ENCODE assay signal across 8 cellular contexts in genomic region chr1:47710075-47711071, GRCh38.
A peak's percentile ranks its signal among the peaks of the same experiment; 100 is the strongest.
DNase-seq lines count a peak whose midpoint lies in the region; ATAC-seq and TF ChIP-seq lines count a peak whose summit lies in the region.

No MANE protein-coding gene starts in this region.

- H3K36me3 ChIP-seq in gastroesophageal sphincter (no peaks in the 10 kb centered on the region), neuronal stem cell (replicated peaks in 1 of 2; ENCODE audit: control insufficient read depth in 2 of 2, insufficient read depth in 2 of 2, low read length in 2 of 2) (no peaks in the 10 kb centered on the region)

- DNase-seq in NCI-H1092 treated with DMSO at 0.1 percent for 48 hours (lab: John Stamatoyannopoulos, UW) (peak; percentile 31), NCI-H1092 (lab: John Stamatoyannopoulos, UW) (no peak), RPMI7951 (ENCODE audit: low read depth) (peak; percentile 41), neuronal stem cell (ENCODE audit: low spot score) (peak; percentile 80), superior temporal gyrus (ENCODE audit: extremely low spot score) (peak; percentile 65)
- peak; percentile 75 for DNase-seq in activated naive CD4-positive, alpha-beta T cell treated with Interleukin-2 at 50 U/mL for 16 hours

- no peak overlapping the region for H3K4ac ChIP-seq in neuronal stem cell (ENCODE audit: low read length)

- no peak overlapping the region for H3K14ac ChIP-seq in neuronal stem cell (ENCODE audit: low read length)

- H3K4me1 ChIP-seq in gastroesophageal sphincter (peaks cover 0 to 32% (median 16%) of the 10 kb centered on the region in 3 donors), neuronal stem cell (ENCODE audit: control insufficient read depth in 2 of 2, insufficient read depth in 1 of 2, low read depth in 1 of 2, low read length in 2 of 2) (peaks cover 2 to 15% of the 10 kb centered on the region in 2 donors)

- WGBS in gastroesophageal sphincter (ENCODE audit: low coverage in 1 of 2), 2 donors = 5 to 7% methylated on average over 4 to 9 of the region's 59 CpGs
- no CpG with 5 or more reads among the region's 59 CpGs for WGBS in neuronal stem cell (ENCODE audit: extremely low coverage in 2 of 2, insufficient read length in 2 of 2, insufficient replicate concordance in 1 of 2), 2 donors

- no peak for TF ChIP-seq EP300 in gastroesophageal sphincter (IDR thresholded peaks at IDR 0.05)

- H3K27ac ChIP-seq in gastroesophageal sphincter (peak overlapping the region in 1 of 4 donors; percentile 33), neuronal stem cell (replicated peaks; ENCODE audit: low read length) (no peak overlapping the region)

- H4K8ac ChIP-seq in neuronal stem cell (ENCODE audit: low read depth, low read length) = no peak overlapping the region

- H3K18ac ChIP-seq in neuronal stem cell (ENCODE audit: low read length) = peak overlapping the region; percentile 81

- H3K79me1 ChIP-seq in neuronal stem cell (ENCODE audit: low read depth, low read length) = no peaks in the 10 kb centered on the region

- H2AFZ ChIP-seq in neuronal stem cell (ENCODE audit: low read length) = peak overlapping the region; percentile 79

- no peak overlapping the region for H4K91ac ChIP-seq in neuronal stem cell (ENCODE audit: low read depth, low read length, poor library complexity)

- H2BK5ac ChIP-seq in neuronal stem cell (ENCODE audit: low read length) = peak overlapping the region; percentile 9

- no peak overlapping the region for H2BK120ac ChIP-seq in neuronal stem cell (ENCODE audit: low read depth, low read length)

- H3K9ac ChIP-seq in neuronal stem cell (ENCODE audit: low read depth, low read length, poor library complexity) = peak overlapping the region; percentile 54

- peak overlapping the region; percentile 47 for H3K23ac ChIP-seq in neuronal stem cell (ENCODE audit: low read depth, low read length, poor library complexity)

- H3K4me3 ChIP-seq in gastroesophageal sphincter (peak overlapping the region; percentile 3 to 50), neuronal stem cell (ENCODE audit: low read length in 2 of 2) (peak overlapping the region in 1 of 2 donors; percentile 74)

- peak; percentile 88 to 100 (median 98) for TF ChIP-seq CTCF in gastroesophageal sphincter (IDR thresholded peaks at IDR 0.05)

- H3K4me2 ChIP-seq in neuronal stem cell (ENCODE audit: insufficient read depth, low read length, poor library complexity, severe bottlenecking) = peak overlapping the region; percentile 94

- H3K9me3 ChIP-seq in gastroesophageal sphincter = no peaks in the 10 kb centered on the region
- no peaks in the 10 kb centered on the region for H3K9me3 ChIP-seq in neuronal stem cell (replicated peaks in 1 of 2; ENCODE audit: control insufficient read depth in 2 of 2, insufficient read depth in 1 of 2, low read depth in 1 of 2, low read length in 2 of 2)

- ATAC-seq in HG03521 (IDR thresholded peaks at IDR 0.05; ENCODE audit: unreplicated experiment) = peak; percentile 52
- peak; percentile 77 for ATAC-seq in gastroesophageal sphincter

- H3K27me3 ChIP-seq in gastroesophageal sphincter (peaks cover 98% of the 10 kb centered on the region), neuronal stem cell (ENCODE audit: control insufficient read depth in 3 of 3, insufficient read depth in 3 of 3, low read depth in 1 of 3, low read length in 3 of 3) (peaks cover 7 to 92% (median 56%) of the 10 kb centered on the region in 3 experiments)

- H2BK15ac ChIP-seq in neuronal stem cell (ENCODE audit: low read length) = peak overlapping the region; percentile 74

- H2BK12ac ChIP-seq in neuronal stem cell (ENCODE audit: low read length) = peak overlapping the region; percentile 14

- no peak for TF ChIP-seq POLR2A in gastroesophageal sphincter (IDR thresholded peaks at IDR 0.05)

- peak overlapping the region; percentile 31 for H2AK5ac ChIP-seq in neuronal stem cell (ENCODE audit: low read depth, low read length)
